In genomic region chr17:78759203-78759968, GRCh38 we compare ENCODE assay signal across 8 cellular contexts. TPM values are rescaled to one million over a fixed set of nuclear protein-coding genes. Genes with fewer than 3 reads are reported as not detected.
A peak's percentile ranks its signal among the peaks of the same experiment; 100 is the strongest.
DNase-seq lines count a peak whose midpoint lies in the region; ATAC-seq and TF ChIP-seq lines count a peak whose summit lies in the region.

No MANE protein-coding gene starts in this region.

- DNase-seq in MV-4-11 (lab: John Stamatoyannopoulos, UW) (peak; percentile 71), T-helper 2 cell (peak; percentile 38 to 87 (median 79)), choroid plexus epithelial cell (ENCODE audit: low read depth) (peak; percentile 92), naive B cell (peak; percentile 86), mammary epithelial cell (no peak), NCI-H82 (lab: John Stamatoyannopoulos, UW) (no peak)

- H3K4me2 ChIP-seq in mammary epithelial cell (ENCODE audit: insufficient read depth, low read depth, low read length) = no peak overlapping the region

- H3K27ac Mint-ChIP-seq in naive B cell = peak overlapping the region; percentile 91 to 99 (median 98)

- intact Hi-C loops in mammary epithelial cell (cut with micrococcal nuclease) = no loop called here

- no peaks in the 10 kb centered on the region for H3K9me3 ChIP-seq in mammary epithelial cell (replicated peaks; ENCODE audit: insufficient read depth, low read length)

- H3K36me3 ChIP-seq in mammary epithelial cell (ENCODE audit: insufficient read depth, low read length) = no peaks in the 10 kb centered on the region

- dilution Hi-C loops in mammary epithelial cell (cut with HindIII; ENCODE audit: low sequenced_read_pairs) = no loop called here

- H3K9me3 Mint-ChIP-seq in naive B cell = no peaks in the 10 kb centered on the region

- H3K36me3 Mint-ChIP-seq in naive B cell = peaks cover 0 to 8% of the 10 kb centered on the region in 2 donors

- H3K4me3 Mint-ChIP-seq in naive B cell = peak overlapping the region; percentile 50 to 81 (median 75)

- H2AFZ ChIP-seq in mammary epithelial cell (ENCODE audit: low read depth, low read length) = no peak overlapping the region

- peaks cover 46 to 82% (median 61%) of the 10 kb centered on the region in 3 donors for H3K4me1 Mint-ChIP-seq in naive B cell

- no peak overlapping the region for H3K27ac ChIP-seq in mammary epithelial cell (ENCODE audit: insufficient read depth, low read depth, low read length)

- in situ Hi-C loops in mammary epithelial cell (cut with MboI; ENCODE audit: low sequenced_read_pairs in 2 of 2) = no loop called here

- CTCF ChIA-PET in mammary epithelial cell (lab: Charles Lee; ENCODE audit: low non-redundant PET) = no interaction called here

- H3K9ac ChIP-seq in mammary epithelial cell (ENCODE audit: insufficient read depth, low read length) = no peak overlapping the region

- H3K79me2 ChIP-seq in mammary epithelial cell (ENCODE audit: insufficient read depth, low read length) = peaks cover 79% of the 10 kb centered on the region

- H3K27me3 Mint-ChIP-seq in naive B cell = no peaks in the 10 kb centered on the region

- H3K4me1 ChIP-seq in mammary epithelial cell (ENCODE audit: insufficient read depth, low read length) = peaks cover 13% of the 10 kb centered on the region

- ATAC-seq in GM21390 (IDR thresholded peaks at IDR 0.05; ENCODE audit: unreplicated experiment) = peak; percentile 74
- peak; percentile 85 to 89 for ATAC-seq in naive B cell (ENCODE audit: low read depth in 2 of 2)
- no peak for ATAC-seq in HG02623 (IDR thresholded peaks at IDR 0.05; ENCODE audit: unreplicated experiment)

- TF ChIP-seq CTCF in choroid plexus epithelial cell (conservative IDR thresholded peaks at IDR 0.05; ENCODE audit: low read depth, low read length) (no peak), mammary epithelial cell (conservative IDR thresholded peaks at IDR 0.05 in 1 of 2, IDR thresholded peaks at IDR 0.05 in 1 of 2; ENCODE audit: extremely low read depth in 1 of 2, insufficient read depth in 1 of 2, low read depth in 1 of 2, low read length in 2 of 2) (no peak)

- no peaks in the 10 kb centered on the region for H4K20me1 ChIP-seq in mammary epithelial cell (ENCODE audit: insufficient read depth, low read length)

- H3K27me3 ChIP-seq in mammary epithelial cell (ENCODE audit: insufficient read depth, low read length) = no peaks in the 10 kb centered on the region

- 62% methylated on average over 8 of the region's 11 CpGs for WGBS in mammary epithelial cell (ENCODE audit: low coverage, missing lambda C conversion rate)

- H3K4me3 ChIP-seq in choroid plexus epithelial cell (ENCODE audit: low read depth, low read length) (no peak overlapping the region), mammary epithelial cell (replicated peaks in 1 of 3; ENCODE audit: insufficient read depth in 1 of 3, low read depth in 2 of 3, low read length in 3 of 3) (no peak overlapping the region)

- BruUV-seq in mammary epithelial cell (replicated peaks; lab: Mats Ljungman, UMichigan) = no TSS peak

RNA-seq across cellular contexts. Expression of gene CYTH1, which starts 22.7 kb away (rescaled TPM):
- polyA plus RNA-seq in naive B cell (ENCODE audit: low read depth in 6 of 6) (100 to 1,000 TPM; 165 to 235 (median 190) TPM), mammary epithelial cell (18.2 TPM)
- total RNA-seq in mammary epithelial cell = 10 to 100 TPM; 25.8 to 35.7 TPM
- polyA minus RNA-seq in mammary epithelial cell = 10.1 TPM

Comparison
In these comparisons a context has a peak if more than half of its experiments do, and no peak if none do; other contexts are left out.
1. DNase-seq: peak in MV-4-11 (single experiment), T-helper 2 cell (5 of 5), choroid plexus epithelial cell (single experiment) and naive B cell (single experiment); none in mammary epithelial cell (single experiment) and NCI-H82 (single experiment).